In genomic region chr16:1962161-1963153, GRCh38 we compare ENCODE assay signal across 6 cellular contexts. TPM values are rescaled to one million over a fixed set of nuclear protein-coding genes. Genes with fewer than 3 reads are reported as not detected.
A peak's percentile ranks its signal among the peaks of the same experiment; 100 is the strongest.
DNase-seq lines count a peak whose midpoint lies in the region; ATAC-seq and TF ChIP-seq lines count a peak whose summit lies in the region.
"Not testable (repeated sequence)": the region's sequence is repeated elsewhere in the genome, so short reads cannot be mapped to it uniquely, and the experiment has no call there.

No MANE protein-coding gene starts in this region.

- CTCF ChIA-PET in RWPE1 (lab: Yijun Ruan, JAX), result not testable (repeated sequence)

- POLR2A ChIA-PET in RWPE1 (lab: Yijun Ruan, JAX; ENCODE audit: low non-redundant PET), result not testable (repeated sequence)
- POLR2A ChIA-PET in naive thymus-derived CD8-positive, alpha-beta T cell (lab: Charles Lee), result interaction anchor here (1.1 to 7.9 kb wide), 4 partner anchors 8 to 242 kb away, joined by 4 to 89 read pairs (median 44); partner anchors contain the start of genes GFER, NOXO1, TBL3 and TRAF7

- H3K27ac Mint-ChIP-seq in activated T-helper 17 cell treated with anti-CD3 and anti-CD28 coated beads, Interleukin-2, amount 50 U/mL, for 72 hours, result peak overlapping the region; percentile 84
- not testable (repeated sequence) for H3K27ac Mint-ChIP-seq in endothelial cell (ENCODE audit: unreplicated experiment)
- H3K27ac Mint-ChIP-seq in naive thymus-derived CD8-positive, alpha-beta T cell, result peak overlapping the region in 9 of 10 donors; percentile 50 to 99 (median 95)
- peak overlapping the region; percentile 96 for H3K27ac Mint-ChIP-seq in type B pancreatic cell

- peaks cover 14% of the 10 kb centered on the region for H3K4me1 Mint-ChIP-seq in activated T-helper 17 cell treated with anti-CD3 and anti-CD28 coated beads, Interleukin-2, amount 50 U/mL, for 72 hours
- peaks cover 29% of the 10 kb centered on the region for H3K4me1 Mint-ChIP-seq in endothelial cell (ENCODE audit: unreplicated experiment)
- peaks cover 25 to 55% (median 50%) of the 10 kb centered on the region in 4 donors for H3K4me1 Mint-ChIP-seq in naive thymus-derived CD8-positive, alpha-beta T cell
- H3K4me1 Mint-ChIP-seq in type B pancreatic cell (ENCODE audit: unreplicated experiment), result peaks cover 26% of the 10 kb centered on the region

- not testable (repeated sequence) for TF ChIP-seq CTCF in RWPE1 (conservative IDR thresholded peaks at IDR 0.05; ENCODE audit: low read depth); endothelial cell (IDR thresholded peaks at IDR 0.05; ENCODE audit: unreplicated experiment); type B pancreatic cell (conservative IDR thresholded peaks at IDR 0.05)

- not testable (repeated sequence) for H3K9me3 Mint-ChIP-seq in activated T-helper 17 cell treated with anti-CD3 and anti-CD28 coated beads, Interleukin-2, amount 50 U/mL, for 72 hours; endothelial cell (ENCODE audit: unreplicated experiment); naive thymus-derived CD8-positive, alpha-beta T cell; type B pancreatic cell

- not testable (repeated sequence) for H3K27me3 Mint-ChIP-seq in activated T-helper 17 cell treated with anti-CD3 and anti-CD28 coated beads, Interleukin-2, amount 50 U/mL, for 72 hours; endothelial cell (ENCODE audit: unreplicated experiment); naive thymus-derived CD8-positive, alpha-beta T cell; type B pancreatic cell

- H3K27ac ChIP-seq in RWPE1, result peak overlapping the region; percentile 94

- H3K4me3 Mint-ChIP-seq in activated T-helper 17 cell treated with anti-CD3 and anti-CD28 coated beads, Interleukin-2, amount 50 U/mL, for 72 hours, result peak overlapping the region; percentile 89
- peak overlapping the region; percentile 95 for H3K4me3 Mint-ChIP-seq in endothelial cell (ENCODE audit: unreplicated experiment)
- H3K4me3 Mint-ChIP-seq in naive thymus-derived CD8-positive, alpha-beta T cell, result peak overlapping the region; percentile 89 to 97 (median 92)
- peak overlapping the region; percentile 94 for H3K4me3 Mint-ChIP-seq in type B pancreatic cell

- peak; percentile 2 for TF ChIP-seq POLR2A in GM18505 (IDR thresholded peaks at IDR 0.05; ENCODE audit: borderline replicate concordance, extremely low read depth, insufficient read depth, insufficient read length)

- peaks cover 68% of the 10 kb centered on the region for H3K36me3 Mint-ChIP-seq in activated T-helper 17 cell treated with anti-CD3 and anti-CD28 coated beads, Interleukin-2, amount 50 U/mL, for 72 hours (ENCODE audit: low read depth)
- peaks cover 21% of the 10 kb centered on the region for H3K36me3 Mint-ChIP-seq in endothelial cell (ENCODE audit: low read depth, unreplicated experiment)
- peaks cover 4 to 33% (median 14%) of the 10 kb centered on the region in 3 donors for H3K36me3 Mint-ChIP-seq in naive thymus-derived CD8-positive, alpha-beta T cell
- peaks cover 13% of the 10 kb centered on the region for H3K36me3 Mint-ChIP-seq in type B pancreatic cell

- DNase-seq in RWPE1 (ENCODE audit: low spot score); endothelial cell (ENCODE audit: low spot score); naive thymus-derived CD8-positive, alpha-beta T cell; type B pancreatic cell (ENCODE audit: extremely low spot score, unreplicated experiment): not testable (repeated sequence)

- ATAC-seq in GM18505 (IDR thresholded peaks at IDR 0.05; ENCODE audit: unreplicated experiment); activated T-helper 17 cell treated with anti-CD3 and anti-CD28 coated beads, Interleukin-2, amount 50 U/mL, for 72 hours (replicated peaks); naive thymus-derived CD8-positive, alpha-beta T cell: not testable (repeated sequence)

RNA-seq across cellular contexts. Expression of gene RPS2, which starts 2.2 kb away (rescaled TPM):
- 1,000 to 10,000 TPM; 4,570 to 4,579 TPM for total RNA-seq in activated T-helper 17 cell treated with anti-CD3 and anti-CD28 coated beads, Interleukin-2, amount 50 U/mL, for 72 hours
- 3,223 TPM for total RNA-seq in endothelial cell (ENCODE audit: unreplicated experiment)
- total RNA-seq in naive thymus-derived CD8-positive, alpha-beta T cell, result 1,000 to 10,000 TPM; 3,016 to 3,025 TPM
- 1,000 to 10,000 TPM; 6,506 to 7,644 (median 7,481) TPM for polyA plus RNA-seq in naive thymus-derived CD8-positive, alpha-beta T cell
- 3,017 and 3,035 TPM in 2 replicates for total RNA-seq in type B pancreatic cell (ENCODE audit: low replicate concordance)

RNA-seq across cellular contexts. Expression of gene NDUFB10, which starts 3.1 kb away (rescaled TPM):
- 100 to 1,000 TPM in 1 of 2 donors, 10 to 100 TPM in 1; 65.3 to 122 TPM for total RNA-seq in activated T-helper 17 cell treated with anti-CD3 and anti-CD28 coated beads, Interleukin-2, amount 50 U/mL, for 72 hours
- total RNA-seq in endothelial cell (ENCODE audit: unreplicated experiment) (122 TPM), type B pancreatic cell (ENCODE audit: low replicate concordance) (122 and 130 TPM in 2 replicates)
- 10 to 100 TPM; 62.5 to 65.6 TPM for total RNA-seq in naive thymus-derived CD8-positive, alpha-beta T cell
- polyA plus RNA-seq in naive thymus-derived CD8-positive, alpha-beta T cell, result 100 to 1,000 TPM; 180 to 217 (median 187) TPM

RNA-seq across cellular contexts. Expression of gene RNF151, which starts 4.2 kb away (rescaled TPM):
- total RNA-seq in activated T-helper 17 cell treated with anti-CD3 and anti-CD28 coated beads, Interleukin-2, amount 50 U/mL, for 72 hours, result under 1 TPM in 1 of 2 donors, not detected in 1; 0.32 TPM
- not detected for total RNA-seq in endothelial cell (ENCODE audit: unreplicated experiment)
- total RNA-seq in naive thymus-derived CD8-positive, alpha-beta T cell, result not detected
- not detected for polyA plus RNA-seq in naive thymus-derived CD8-positive, alpha-beta T cell
- total RNA-seq in type B pancreatic cell (ENCODE audit: low replicate concordance), result not detected in 2 replicates

RNA-seq across cellular contexts. Expression of gene RPL3L, which starts 8.0 kb away (rescaled TPM):
- total RNA-seq in activated T-helper 17 cell treated with anti-CD3 and anti-CD28 coated beads, Interleukin-2, amount 50 U/mL, for 72 hours, result under 1 TPM in 1 of 2 donors, not detected in 1; 0.37 TPM
- total RNA-seq in endothelial cell (ENCODE audit: unreplicated experiment) (not detected), type B pancreatic cell (ENCODE audit: low replicate concordance) (not detected in 2 replicates)
- total RNA-seq in naive thymus-derived CD8-positive, alpha-beta T cell, result not detected
- polyA plus RNA-seq in naive thymus-derived CD8-positive, alpha-beta T cell, result not detected

RNA-seq across cellular contexts. Expression of gene TBL3, which starts 9.4 kb away (rescaled TPM):
- total RNA-seq in activated T-helper 17 cell treated with anti-CD3 and anti-CD28 coated beads, Interleukin-2, amount 50 U/mL, for 72 hours, result 10 to 100 TPM; 23.0 to 37.3 TPM
- 25.0 TPM for total RNA-seq in endothelial cell (ENCODE audit: unreplicated experiment)
- total RNA-seq in naive thymus-derived CD8-positive, alpha-beta T cell, result 10 to 100 TPM; 30.0 to 33.4 TPM
- polyA plus RNA-seq in naive thymus-derived CD8-positive, alpha-beta T cell, result 10 to 100 TPM; 44.6 to 61.8 (median 52.2) TPM
- total RNA-seq in type B pancreatic cell (ENCODE audit: low replicate concordance), result 37.0 and 40.0 TPM in 2 replicates
